In genomic region chr22:36466258-36466657, GRCh38 we compare ENCODE assay signal across 10 cellular contexts. TPM values are rescaled to one million over a fixed set of nuclear protein-coding genes. Genes with fewer than 3 reads are reported as not detected.
A peak's percentile ranks its signal among the peaks of the same experiment; 100 is the strongest.
DNase-seq lines count a peak whose midpoint lies in the region; ATAC-seq, FAIRE-seq and TF ChIP-seq lines count a peak whose summit lies in the region.
"Had no signal": no experiment of that assay in that cellular context is flagged by ENCODE, and none has a peak within 500 bp of the region (broad histone marks: within the 10 kb centered on the region; RNA-seq: fewer than 3 reads in every experiment).

No MANE protein-coding gene starts in this region.

- H3K9me3 ChIP-seq in BLaER1 (no peaks in the 10 kb centered on the region), endothelial cell of umbilical vein (replicated peaks; ENCODE audit: control insufficient read depth, insufficient read depth, low read length) (no peaks in the 10 kb centered on the region), psoas muscle (no peaks in the 10 kb centered on the region), testis (no peaks in the 10 kb centered on the region)

- FAIRE-seq in endothelial cell of umbilical vein (lab: Jason Lieb, UNC) = no peak

- CTCF ChIA-PET in endothelial cell of umbilical vein (lab: Charles Lee) = interaction anchor here (0.5 to 3.4 kb wide), 5 partner anchors 78 to 127 kb away, joined by 3 to 10 read pairs (median 3); partner anchors contain the start of gene MYH9

- dilution Hi-C loops in endothelial cell of umbilical vein (cut with MboI; ENCODE audit: extremely low pct_ligation_motif_present, low sequenced_read_pairs) = no loop called here

- H4K20me1 ChIP-seq in BLaER1 (no peaks in the 10 kb centered on the region), endothelial cell of umbilical vein (replicated peaks; ENCODE audit: control insufficient read depth, extremely low read depth, insufficient read depth, low read length) (no peaks in the 10 kb centered on the region)

- 0 out of 2 replicates have a peak overlapping the region, but pooled peaks have one; percentile 8 for H3K4me3 ChIP-seq in BLaER1
- H3K4me3 ChIP-seq in endothelial cell of umbilical vein (replicated peaks in 1 of 3; ENCODE audit: insufficient read depth in 1 of 3, low read depth in 1 of 3, low read length in 3 of 3) = no peak overlapping the region
- H3K4me3 ChIP-seq in psoas muscle = peak overlapping the region; percentile 19
- H3K4me3 ChIP-seq in testis = no peak overlapping the region

- WGBS in psoas muscle, 3 donors = 56 to 75% (median 58%) methylated on average over 7 of the region's 7 CpGs
- 80 to 86% methylated on average over 5 to 7 of the region's 7 CpGs for WGBS in testis, 2 donors

- ATAC-seq in psoas muscle (no peak), HG03039 (IDR thresholded peaks at IDR 0.05; ENCODE audit: unreplicated experiment) (no peak), HG02571 (IDR thresholded peaks at IDR 0.05; ENCODE audit: unreplicated experiment) (no peak)

- no peak overlapping the region for H2AFZ ChIP-seq in endothelial cell of umbilical vein (ENCODE audit: low read depth, low read length)

- POLR2A ChIA-PET in endothelial cell of umbilical vein (lab: Charles Lee) = interaction anchor here (0.8 to 1.8 kb wide), 8 partner anchors 15 to 135 kb away, joined by 3 to 11 read pairs (median 4); partner anchors contain the start of gene MYH9

- H3K4me2 ChIP-seq in BLaER1 (peak overlapping the region; percentile 88), endothelial cell of umbilical vein (ENCODE audit: insufficient read depth, low read length) (no peak overlapping the region)

- H3K4me1 ChIP-seq in BLaER1 = peaks cover 97% of the 10 kb centered on the region
- peaks cover 69% of the 10 kb centered on the region for H3K4me1 ChIP-seq in endothelial cell of umbilical vein (ENCODE audit: control insufficient read depth, extremely low read depth, insufficient read depth, low read length)
- peaks cover 90% of the 10 kb centered on the region for H3K4me1 ChIP-seq in psoas muscle
- peaks cover 18% of the 10 kb centered on the region for H3K4me1 ChIP-seq in testis

- no peak for DNase-seq in endothelial cell of umbilical vein (ENCODE audit: low read depth, low spot score)
- DNase-seq in psoas muscle = peak in 1 of 2 donors; percentile 46
- no peak for DNase-seq in NCI-H1436 (lab: John Stamatoyannopoulos, UW)
- DNase-seq in testis = no peak
- DNase-seq: hypothalamus, Kasumi-1 had no signal

- intact Hi-C loops in endothelial cell of umbilical vein (cut with micrococcal nuclease) (loop anchor here (5.0 kb wide), 1 partner anchor 99 kb away; no protein-coding TSS in a partner anchor), psoas muscle (cut with DNase I) (no loop called here), testis (cut with DNase I; ENCODE audit: low total_unique reads) (no loop called here)

- peaks cover 5% of the 10 kb centered on the region for H3K79me2 ChIP-seq in endothelial cell of umbilical vein (ENCODE audit: control insufficient read depth, insufficient read depth, low read length)

- H3K27me3 ChIP-seq in BLaER1 (no peaks in the 10 kb centered on the region), endothelial cell of umbilical vein (ENCODE audit: control insufficient read depth in 2 of 2, insufficient read depth in 2 of 2, low read length in 2 of 2) (no peaks in the 10 kb centered on the region), psoas muscle (ENCODE audit: insufficient read depth in 3 of 3, low read length in 2 of 3) (no peaks in the 10 kb centered on the region), testis (no peaks in the 10 kb centered on the region)

- TF ChIP-seq CTCF in endothelial cell of umbilical vein (IDR thresholded peaks at IDR 0.05; ENCODE audit: extremely low read depth in 1 of 2, insufficient read depth in 1 of 2, low read depth in 1 of 2, low read length in 2 of 2) = no peak
- TF ChIP-seq CTCF in psoas muscle (IDR thresholded peaks at IDR 0.05) = no peak
- no peak for TF ChIP-seq CTCF in testis (IDR thresholded peaks at IDR 0.05)

- H3K27ac ChIP-seq in BLaER1 (peak overlapping the region; percentile 91), endothelial cell of umbilical vein (ENCODE audit: insufficient read depth, low read depth, low read length) (peak overlapping the region; percentile 91), psoas muscle (peak overlapping the region; percentile 97), testis (peak overlapping the region in 1 of 2 donors; percentile 54)

- H3K9ac ChIP-seq in BLaER1 (peak overlapping the region; percentile 50; the same call in 1 of the 2 replicates), endothelial cell of umbilical vein (replicated peaks; ENCODE audit: extremely low read depth, insufficient read depth, low read length) (peak overlapping the region; percentile 57)

- BruUV-seq in endothelial cell of umbilical vein (replicated peaks; lab: Mats Ljungman, UMichigan) = no TSS peak

- H3K36me3 ChIP-seq in BLaER1 (peaks cover 3% of the 10 kb centered on the region), endothelial cell of umbilical vein (ENCODE audit: control insufficient read depth in 2 of 2, extremely low read depth in 1 of 2, insufficient read depth in 2 of 2, low read length in 2 of 2) (peaks cover 0 to 3% of the 10 kb centered on the region in 2 experiments), psoas muscle (ENCODE audit: insufficient read depth in 1 of 2, low read depth in 1 of 2) (peaks cover 0 to 7% of the 10 kb centered on the region in 2 donors), testis (ENCODE audit: low read depth, missing control alignments) (no peaks in the 10 kb centered on the region)

- H3K9me1 ChIP-seq in endothelial cell of umbilical vein (replicated peaks; ENCODE audit: control insufficient read depth, extremely low read depth, insufficient read depth, low read length) = no peaks in the 10 kb centered on the region

- TF ChIP-seq POLR2A in endothelial cell of umbilical vein (IDR thresholded peaks at IDR 0.05; ENCODE audit: low read depth, low read length) = no peak
- TF ChIP-seq POLR2A in testis (IDR thresholded peaks at IDR 0.05) = no peak

TF ChIP-seq in PFSK-1, 5 proteins besides CTCF, POLR2A, EP300 and RAD21:
- TF ChIP-seq FOXP2 (optimal IDR thresholded peaks at IDR 0.05; ENCODE audit: borderline replicate concordance, extremely low read depth, extremely low read length, insufficient read depth) = no peak
- 0 out of 2 replicates have a peak, but pooled peaks have one; percentile 23 for TF ChIP-seq POLR2AphosphoS5 (IDR thresholded peaks at IDR 0.05; ENCODE audit: low read depth, low read length)

TF ChIP-seq in endothelial cell of umbilical vein, 7 proteins besides CTCF, POLR2A, EP300 and RAD21:
- TF ChIP-seq FOS (IDR thresholded peaks at IDR 0.05; ENCODE audit: borderline replicate concordance, insufficient read depth, low read length) (no peak), MYC (IDR thresholded peaks at IDR 0.05; ENCODE audit: low read depth, low read length) (no peak), JUN (IDR thresholded peaks at IDR 0.05; ENCODE audit: borderline replicate concordance, insufficient read depth, insufficient read length, low read depth) (no peak), GATA2 (IDR thresholded peaks at IDR 0.05; ENCODE audit: insufficient read depth, insufficient read length, low read depth, low read length) (no peak), EZH2 (IDR thresholded peaks at IDR 0.05; ENCODE audit: borderline replicate concordance, low read depth, low read length, severe bottlenecking) (no peak)
- TF ChIP-seq, protein P1, sequence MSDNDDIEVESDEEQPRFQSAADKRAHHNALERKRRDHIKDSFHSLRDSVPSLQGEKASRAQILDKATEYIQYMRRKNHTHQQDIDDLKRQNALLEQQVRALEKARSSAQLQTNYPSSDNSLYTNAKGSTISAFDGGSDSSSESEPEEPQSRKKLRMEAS (IDR thresholded peaks at IDR 0.05; ENCODE audit: insufficient read depth, insufficient read length) = no peak

RNA-seq across cellular contexts. Expression of gene TXN2, which starts 15.2 kb away (rescaled TPM):
- polyA plus RNA-seq in PFSK-1 (2012; ENCODE audit: insufficient read length, low read depth) = 147 TPM
- 74.3 and 75.9 TPM in 2 replicates for total RNA-seq in endothelial cell of umbilical vein
- polyA plus RNA-seq in endothelial cell of umbilical vein = 170 and 183 TPM in 2 replicates
- 181 and 197 TPM in 2 replicates for polyA plus RNA-seq in endothelial cell of umbilical vein (2011; cell fraction: cytosol; rRNA removed)
- 82.5 and 86.4 TPM in 2 replicates for polyA plus RNA-seq in endothelial cell of umbilical vein (2011; cell fraction: nucleus; rRNA removed)
- 79.8 and 82.4 TPM in 2 replicates for polyA plus RNA-seq in endothelial cell of umbilical vein (2012)
- polyA minus RNA-seq in endothelial cell of umbilical vein = 110 and 124 TPM in 2 replicates
- polyA minus RNA-seq in endothelial cell of umbilical vein (2011; cell fraction: cytosol; rRNA and poly(A)+ RNA removed) = 37.8 TPM
- polyA minus RNA-seq in endothelial cell of umbilical vein (2011; cell fraction: nucleus; rRNA and poly(A)+ RNA removed) = 11.5 and 12.4 TPM in 2 replicates
- total RNA-seq in psoas muscle = 100 to 1,000 TPM in 3 of 4 donors, 10 to 100 TPM in 1; 83.9 to 146 (median 112) TPM
- 100 to 1,000 TPM; 109 to 155 (median 115) TPM for polyA plus RNA-seq in psoas muscle
- 100 to 1,000 TPM in 1 of 2 donors, 10 to 100 TPM in 1; 92.4 to 141 TPM for total RNA-seq in testis
- polyA plus RNA-seq in testis (ENCODE audit: insufficient read depth, low read depth, low replicate concordance) = 95.6 TPM

RNA-seq across cellular contexts. Expression of gene FOXRED2, which starts 40.6 kb away (rescaled TPM):
- 35.7 TPM for polyA plus RNA-seq in PFSK-1 (2012; ENCODE audit: insufficient read length, low read depth)
- total RNA-seq in endothelial cell of umbilical vein (14.0 and 20.4 TPM in 2 replicates), psoas muscle (10 to 100 TPM in 1 of 4 donors, 1 to 10 TPM in 3; 6.4 to 10.2 (median 7.9) TPM), testis (10 to 100 TPM; 23.8 to 34.6 TPM)
- polyA plus RNA-seq in endothelial cell of umbilical vein (8.0 and 8.4 TPM in 2 replicates), psoas muscle (1 to 10 TPM; 3.3 to 9.0 (median 5.0) TPM), testis (ENCODE audit: insufficient read depth, low read depth, low replicate concordance) (17.7 TPM)
- 6.3 and 6.5 TPM in 2 replicates for polyA plus RNA-seq in endothelial cell of umbilical vein (2011; cell fraction: cytosol; rRNA removed)
- 4.6 and 4.8 TPM in 2 replicates for polyA plus RNA-seq in endothelial cell of umbilical vein (2011; cell fraction: nucleus; rRNA removed)
- polyA plus RNA-seq in endothelial cell of umbilical vein (2012) = 10.8 and 12.5 TPM in 2 replicates
- polyA minus RNA-seq in endothelial cell of umbilical vein = 8.4 and 9.0 TPM in 2 replicates
- polyA minus RNA-seq in endothelial cell of umbilical vein (2011; cell fraction: cytosol; rRNA and poly(A)+ RNA removed) = 13.6 TPM
- 3.6 TPM in 2 replicates for polyA minus RNA-seq in endothelial cell of umbilical vein (2011; cell fraction: nucleus; rRNA and poly(A)+ RNA removed)

Comparison
In these comparisons a context has a peak if more than half of its experiments do, and no peak if none do; other contexts are left out.
1. H3K4me3 ChIP-seq: peak in BLaER1 (single experiment) and psoas muscle (single experiment); none in endothelial cell of umbilical vein (0 of 3) and testis (0 of 2).